Comparison of ENCODE assay signal across 9 cellular contexts in the genomic region with DNA sequence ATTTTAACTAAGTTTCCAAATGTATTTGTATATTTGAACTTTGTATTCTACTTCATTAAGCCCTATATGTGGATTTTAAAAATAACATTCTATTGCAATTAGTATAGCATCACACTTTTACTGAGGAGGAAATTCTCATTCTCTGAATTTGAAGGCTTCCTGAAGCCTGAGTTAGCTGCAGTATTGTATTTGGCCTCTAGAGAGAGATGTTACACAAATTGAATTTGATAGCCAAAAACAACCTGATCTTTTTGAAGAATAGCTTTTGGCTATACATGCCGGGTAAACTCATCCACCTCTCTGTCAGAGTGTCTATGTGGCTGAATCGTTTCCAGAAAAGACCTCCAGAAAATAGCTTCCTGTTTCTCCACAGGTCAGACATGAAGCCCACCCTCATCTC.
A peak's percentile ranks its signal among the peaks of the same experiment; 100 is the strongest.
DNase-seq lines count a peak whose midpoint lies in the region; TF ChIP-seq lines count a peak whose summit lies in the region.
"Had no signal": no experiment of that assay in that cellular context is flagged by ENCODE, and none has a peak within 500 bp of the region (broad histone marks: within the 10 kb centered on the region; RNA-seq: fewer than 3 reads in every experiment).

No MANE protein-coding gene starts in this region.

- no peak for TF ChIP-seq POLR2A in transverse colon (IDR thresholded peaks at IDR 0.05)

- no peaks in the 10 kb centered on the region for H4K20me1 ChIP-seq in fibroblast of lung (ENCODE audit: control insufficient read depth, extremely low read depth, insufficient read depth, low read length)

- H3K79me2 ChIP-seq in fibroblast of lung (ENCODE audit: control insufficient read depth, insufficient read depth, low read length) = no peaks in the 10 kb centered on the region

- intact Hi-C loops in transverse colon (cut with DNase I; ENCODE audit: low total_unique reads) = no loop called here

- in situ Hi-C loops in transverse colon (cut with MboI; ENCODE audit: low pct_ligation_motif_present in 1 of 4, low pct_unique_long_range_greater_than_20kb in 1 of 4, low sequenced_read_pairs in 3 of 4) = no loop called here

- H3K9ac ChIP-seq in fibroblast of lung (ENCODE audit: insufficient read depth, low read length) = no peak overlapping the region

- H3K27ac ChIP-seq in cardiac muscle cell (no peak overlapping the region), right atrium auricular region (no peak overlapping the region), fibroblast of lung (ENCODE audit: insufficient read depth, low read length) (no peak overlapping the region), transverse colon (no peak overlapping the region)

- H2AFZ ChIP-seq in fibroblast of lung (ENCODE audit: low read length) = no peak overlapping the region

- H3K9me3 ChIP-seq in cardiac muscle cell (ENCODE audit: low read depth) = no peaks in the 10 kb centered on the region
- no peaks in the 10 kb centered on the region for H3K9me3 ChIP-seq in right atrium auricular region
- no peaks in the 10 kb centered on the region for H3K9me3 ChIP-seq in fibroblast of lung (ENCODE audit: control insufficient read depth, insufficient read depth, low read depth, low read length)
- no peaks in the 10 kb centered on the region for H3K9me3 ChIP-seq in transverse colon

- H3K4me3 ChIP-seq in cardiac muscle cell (no peak overlapping the region), right atrium auricular region (no peak overlapping the region), fibroblast of lung (replicated peaks in 1 of 4; ENCODE audit: control extremely low read depth in 1 of 4, insufficient read depth in 1 of 4, low read depth in 3 of 4, low read length in 4 of 4) (no peak overlapping the region), transverse colon (no peak overlapping the region), H7 (ENCODE audit: insufficient read depth, low read depth, low read length) (no peak overlapping the region)
- H3K4me3 ChIP-seq: lung had no signal

- H3K27me3 ChIP-seq in cardiac muscle cell (no peaks in the 10 kb centered on the region), right atrium auricular region (no peaks in the 10 kb centered on the region), fibroblast of lung (ENCODE audit: control insufficient read depth, insufficient read depth, low read length) (no peaks in the 10 kb centered on the region), transverse colon (no peaks in the 10 kb centered on the region), H7 (ENCODE audit: control insufficient read depth, insufficient read depth, low read length) (no peaks in the 10 kb centered on the region; the same call in 1 of the 2 replicates)

- DNase-seq in cardiac muscle cell (ENCODE audit: low read depth in 1 of 2, low spot score in 1 of 2) (peak; percentile 7 to 28), right atrium auricular region (ENCODE audit: low spot score) (no peak), SW480 (ENCODE audit: low spot score) (peak; percentile 13), fibroblast of lung (ENCODE audit: low read depth in 2 of 2) (no peak), transverse colon (no peak), H7 (no peak), NCI-H1417 treated with DMSO at 0.1 percent for 48 hours (lab: John Stamatoyannopoulos, UW) (no peak), nucleus accumbens (lab: John Stamatoyannopoulos, UW) (no peak)

- TF ChIP-seq EP300 in transverse colon (IDR thresholded peaks at IDR 0.05; ENCODE audit: low read depth) = no peak

- peak; percentile 49 for TF ChIP-seq CTCF in cardiac muscle cell (IDR thresholded peaks at IDR 0.05; ENCODE audit: low read depth, low read length)
- peak in 1 of 2 donors; percentile 49 for TF ChIP-seq CTCF in right atrium auricular region (IDR thresholded peaks at IDR 0.05)
- TF ChIP-seq CTCF in fibroblast of lung (conservative IDR thresholded peaks at IDR 0.05 in 1 of 2, IDR thresholded peaks at IDR 0.05 in 1 of 2; ENCODE audit: low read depth in 1 of 2, low read length in 2 of 2) = peak; percentile 24 to 45
- peak in 4 of 5 experiments; percentile 26 to 40 (median 34) for TF ChIP-seq CTCF in transverse colon (IDR thresholded peaks at IDR 0.05)

- 18% methylated on average over 2 of the region's 2 CpGs; no CpG with 5 or more reads in 1 of the 2 donors for WGBS in transverse colon (ENCODE audit: low coverage in 1 of 2), 2 donors

- H3K4me1 ChIP-seq in cardiac muscle cell (ENCODE audit: low read depth) (peaks cover 19% of the 10 kb centered on the region), right atrium auricular region (no peaks in the 10 kb centered on the region), fibroblast of lung (ENCODE audit: control insufficient read depth, extremely low read depth, insufficient read depth, low read length) (no peaks in the 10 kb centered on the region), transverse colon (no peaks in the 10 kb centered on the region)

- H3K4me2 ChIP-seq in fibroblast of lung (ENCODE audit: extremely low read depth, insufficient read depth, low read length) = no peak overlapping the region

- H3K36me3 ChIP-seq in cardiac muscle cell = no peaks in the 10 kb centered on the region
- H3K36me3 ChIP-seq in right atrium auricular region = no peaks in the 10 kb centered on the region
- no peaks in the 10 kb centered on the region for H3K36me3 ChIP-seq in fibroblast of lung (ENCODE audit: control insufficient read depth, insufficient read depth, low read length)
- H3K36me3 ChIP-seq in transverse colon = no peaks in the 10 kb centered on the region
- H3K36me3 ChIP-seq in H7 (replicated peaks; ENCODE audit: control insufficient read depth, insufficient read depth, low read length) = no peaks in the 10 kb centered on the region

Comparison
In these comparisons a context has a peak if more than half of its experiments do, and no peak if none do; other contexts are left out.
1. DNase-seq: peak in cardiac muscle cell (2 of 2) and SW480 (single experiment); none in right atrium auricular region (single experiment), fibroblast of lung (0 of 2), transverse colon (single experiment), H7 (single experiment), NCI-H1417 treated with DMSO at 0.1 percent for 48 hours (single experiment) and nucleus accumbens (0 of 56).